ENCODE assay signal across 26 cellular contexts in the genomic region with DNA sequence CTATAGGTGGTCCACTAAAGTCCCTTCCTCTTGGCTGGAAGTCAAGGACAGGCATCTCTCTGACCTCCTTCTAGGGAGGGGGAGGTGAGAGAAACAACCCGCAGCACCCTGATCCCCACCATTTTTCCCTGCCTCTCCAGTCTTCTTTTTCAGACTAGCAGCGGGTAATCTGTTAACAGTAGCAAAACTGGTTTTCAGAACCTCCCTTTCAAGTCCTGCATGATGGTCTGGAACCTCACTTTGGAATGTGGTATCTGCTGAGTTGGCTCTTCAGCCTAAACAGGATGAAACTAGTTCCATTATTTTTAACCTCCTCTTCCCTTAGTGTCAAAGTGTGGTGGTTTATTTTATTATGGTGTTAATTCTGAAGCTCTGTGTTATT.
"Had no signal": no experiment of that assay in that cellular context is flagged by ENCODE, and none has a peak within 500 bp of the region (broad histone marks: within the 10 kb centered on the region; RNA-seq: fewer than 3 reads in every experiment).

No MANE protein-coding gene starts in this region.

- H3K4me1 Mint-ChIP-seq: activated naive CD4-positive, alpha-beta T cell treated with anti-CD3 and anti-CD28 coated beads, Interleukin-2, amount 10 ng/mL, durations not matched to agents 7 days and 5 days; activated naive CD8-positive, alpha-beta T cell treated with anti-CD3 and anti-CD28 coated beads, Interleukin-2, amount 10 ng/mL, durations not matched to agents 7 days and 5 days; naive B cell; stimulated activated naive B cell treated with anti-CD40 and anti-IgM and Interleukin-4, amounts not matched to agents 10 μg/mL and 1 μg/mL and 100 μg/mL, for 72 hours had no signal

- H3K9me3 Mint-ChIP-seq: activated naive CD4-positive, alpha-beta T cell treated with anti-CD3 and anti-CD28 coated beads, Interleukin-2, amount 10 ng/mL, durations not matched to agents 7 days and 5 days; activated naive CD8-positive, alpha-beta T cell treated with anti-CD3 and anti-CD28 coated beads, Interleukin-2, amount 10 ng/mL, durations not matched to agents 7 days and 5 days; activated T-helper 1 cell treated with anti-CD3 and anti-CD28 coated beads, Interleukin-12 subunit alpha, Interleukin-12 subunit beta, Interleukin-2, Interleukin-4 antibody, amounts not matched to agents 30 ng/mL and 10 ng/mL and 1 ng/mL, durations not matched to agents 14 hours and 24 hours and 36 hours; mesothelial cell of epicardium; naive B cell; stimulated activated naive B cell treated with anti-CD40 and anti-IgM and Interleukin-4, amounts not matched to agents 10 μg/mL and 1 μg/mL and 100 μg/mL, for 72 hours; T-helper 1 cell treated with Interleukin-12 subunit alpha and Interleukin-12 subunit beta and Interleukin-4 antibody, amounts not matched to agents 30 μg/mL and 1 μg/mL, for 36 hours had no signal

- H3K27ac ChIP-seq: ascending aorta, neutrophil, psoas muscle, stomach, thyroid gland, WERI-Rb-1 had no signal

- H3K27me3 ChIP-seq: ascending aorta, stomach, thyroid gland had no signal

- H3K4me1 ChIP-seq: ascending aorta, psoas muscle, stomach, thyroid gland had no signal

- H3K4me3 Mint-ChIP-seq: activated naive CD4-positive, alpha-beta T cell treated with anti-CD3 and anti-CD28 coated beads, Interleukin-2, amount 10 ng/mL, durations not matched to agents 7 days and 5 days; activated naive CD8-positive, alpha-beta T cell treated with anti-CD3 and anti-CD28 coated beads, Interleukin-2, amount 10 ng/mL, durations not matched to agents 7 days and 5 days; activated T-helper 1 cell treated with anti-CD3 and anti-CD28 coated beads, Interleukin-12 subunit alpha, Interleukin-12 subunit beta, Interleukin-2, Interleukin-4 antibody, amounts not matched to agents 30 ng/mL and 10 ng/mL and 1 ng/mL, durations not matched to agents 14 hours and 24 hours and 36 hours; mesothelial cell of epicardium; naive B cell; nephron progenitor cell; stimulated activated naive B cell treated with anti-CD40 and anti-IgM and Interleukin-4, amounts not matched to agents 10 μg/mL and 1 μg/mL and 100 μg/mL, for 72 hours; T-helper 1 cell treated with Interleukin-12 subunit alpha and Interleukin-12 subunit beta and Interleukin-4 antibody, amounts not matched to agents 30 μg/mL and 1 μg/mL, for 36 hours had no signal

- H3K4me3 ChIP-seq: ascending aorta, esophagus squamous epithelium, psoas muscle, stomach, thyroid gland had no signal

- H3K9me3 ChIP-seq: ascending aorta, esophagus squamous epithelium, neutrophil, psoas muscle, stomach, thyroid gland had no signal

- H3K36me3 ChIP-seq: ascending aorta, esophagus squamous epithelium, neutrophil, stomach, thyroid gland, WERI-Rb-1 had no signal

- ATAC-seq: activated CD4-positive, CD25-positive, alpha-beta regulatory T cell treated with anti-CD3 and anti-CD28 coated beads, Interleukin-2, amount 50 U/mL, for 24 hours; psoas muscle had no signal

- DNase-seq: activated CD4-positive, alpha-beta T cell treated with anti-CD3 and anti-CD28 coated beads for 48 hours; activated CD4-positive, alpha-beta T cell treated with anti-CD3 and anti-CD28 coated beads, Interleukin-2, amount 50 U/mL, for 48 hours; activated CD8-positive, alpha-beta memory T cell treated with anti-CD3 and anti-CD28 coated beads for 24 hours; activated effector memory CD4-positive, alpha-beta T cell treated with anti-CD3 and anti-CD28 coated beads, Interleukin-2, amount 50 U/mL, for 16 hours; activated naive CD4-positive, alpha-beta T cell treated with anti-CD3 and anti-CD28 coated beads, Interleukin-2, amount 10 ng/mL, durations not matched to agents 7 days and 5 days; activated naive CD8-positive, alpha-beta T cell treated with anti-CD3 and anti-CD28 coated beads, Interleukin-2, amount 10 ng/mL, durations not matched to agents 7 days and 5 days; activated T-cell treated with anti-CD3 and anti-CD28 coated beads, Interleukin-2, amount 50 U/mL, for 1 hour; central memory CD4-positive, alpha-beta T cell; esophagus squamous epithelium; left colon; naive B cell; nephron progenitor cell; psoas muscle; stimulated activated CD4-positive, alpha-beta T cell treated with anti-CD3 and anti-CD28 coated beads, Interleukin-15, amount 100 ng/mL, for 24 hours; stimulated activated CD4-positive, alpha-beta T cell treated with anti-CD3 and anti-CD28 coated beads, Interleukin-2, amount 100 ng/mL, for 24 hours; stimulated activated naive B cell treated with anti-CD40 and anti-IgM and Interleukin-4, amounts not matched to agents 10 μg/mL and 1 μg/mL and 100 μg/mL, for 72 hours; stomach; T-helper 9 cell; thyroid gland; WERI-Rb-1 had no signal

- H3K36me3 Mint-ChIP-seq: activated naive CD4-positive, alpha-beta T cell treated with anti-CD3 and anti-CD28 coated beads, Interleukin-2, amount 10 ng/mL, durations not matched to agents 7 days and 5 days; activated naive CD8-positive, alpha-beta T cell treated with anti-CD3 and anti-CD28 coated beads, Interleukin-2, amount 10 ng/mL, durations not matched to agents 7 days and 5 days; mesothelial cell of epicardium; naive B cell; stimulated activated naive B cell treated with anti-CD40 and anti-IgM and Interleukin-4, amounts not matched to agents 10 μg/mL and 1 μg/mL and 100 μg/mL, for 72 hours had no signal

- H3K27ac Mint-ChIP-seq: activated naive CD4-positive, alpha-beta T cell treated with anti-CD3 and anti-CD28 coated beads, Interleukin-2, amount 10 ng/mL, durations not matched to agents 7 days and 5 days; activated naive CD8-positive, alpha-beta T cell treated with anti-CD3 and anti-CD28 coated beads, Interleukin-2, amount 10 ng/mL, durations not matched to agents 7 days and 5 days; activated T-helper 1 cell treated with anti-CD3 and anti-CD28 coated beads, Interleukin-12 subunit alpha, Interleukin-12 subunit beta, Interleukin-2, Interleukin-4 antibody, amounts not matched to agents 30 ng/mL and 10 ng/mL and 1 ng/mL, durations not matched to agents 14 hours and 24 hours and 36 hours; mesothelial cell of epicardium; naive B cell; nephron progenitor cell; stimulated activated naive B cell treated with anti-CD40 and anti-IgM and Interleukin-4, amounts not matched to agents 10 μg/mL and 1 μg/mL and 100 μg/mL, for 72 hours; T-helper 1 cell treated with Interleukin-12 subunit alpha and Interleukin-12 subunit beta and Interleukin-4 antibody, amounts not matched to agents 30 μg/mL and 1 μg/mL, for 36 hours had no signal
